In the genomic region with DNA sequence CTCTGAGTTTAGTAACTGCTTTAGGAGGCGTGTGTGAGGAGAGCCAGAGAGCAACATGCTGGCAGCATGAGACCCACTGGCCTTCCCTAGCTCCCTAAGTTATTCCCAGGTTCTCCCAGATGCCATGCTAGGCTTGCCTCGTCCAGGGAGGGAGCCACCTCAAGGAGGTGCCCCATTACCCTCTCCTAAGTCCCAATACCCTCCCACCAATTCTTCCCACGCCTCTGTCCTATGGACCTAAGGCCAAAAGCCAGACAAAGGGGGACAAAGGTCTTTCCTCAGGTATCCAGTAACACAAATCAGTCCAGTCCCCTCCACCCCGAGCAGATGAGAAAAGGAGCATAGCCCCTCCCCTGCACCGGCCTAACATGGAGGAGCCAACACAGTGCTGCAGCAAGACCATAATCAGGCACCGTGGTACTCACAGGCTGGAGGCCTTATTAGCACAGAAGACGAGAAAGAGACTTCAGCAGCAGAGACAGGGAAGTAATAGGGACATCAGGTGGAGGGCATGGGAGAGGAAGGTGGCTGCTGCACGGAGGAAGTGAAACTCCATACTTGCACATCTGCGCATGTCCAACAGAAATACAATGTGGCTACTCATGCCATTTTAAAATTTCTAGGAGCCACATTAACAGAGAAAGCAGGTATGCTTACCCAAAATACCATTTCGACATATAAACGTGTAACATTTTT, we compare ENCODE assay signal across 11 cellular contexts. TPM values are rescaled to one million over a fixed set of nuclear protein-coding genes. Genes with fewer than 3 reads are reported as not detected.
DNase-seq lines count a peak whose midpoint lies in the region; ATAC-seq, FAIRE-seq and TF ChIP-seq lines count a peak whose summit lies in the region.
"Had no signal": no experiment of that assay in that cellular context is flagged by ENCODE, and none has a peak within 500 bp of the region (broad histone marks: within the 10 kb centered on the region; RNA-seq: fewer than 3 reads in every experiment).

No MANE protein-coding gene starts in this region.

- no peaks in the 10 kb centered on the region for H3K27me3 ChIP-seq in astrocyte (ENCODE audit: insufficient read depth, low read length)
- no peaks in the 10 kb centered on the region for H3K27me3 ChIP-seq in vagina

- ATAC-seq in HG03442 (IDR thresholded peaks at IDR 0.05; ENCODE audit: unreplicated experiment) (peak; percentile 53), GM19023 (IDR thresholded peaks at IDR 0.05; ENCODE audit: unreplicated experiment) (no peak), GM21381 (IDR thresholded peaks at IDR 0.05; ENCODE audit: unreplicated experiment) (no peak)

- H3K4me1 ChIP-seq in astrocyte (ENCODE audit: insufficient read depth, low read length) (peaks cover 30% of the 10 kb centered on the region), vagina (peaks cover 100% of the 10 kb centered on the region)

- no peak for DNase-seq in activated naive CD4-positive, alpha-beta T cell treated with anti-CD3 and anti-CD28 coated beads for 36 hours
- DNase-seq in activated naive CD4-positive, alpha-beta T cell (lab: John Stamatoyannopoulos, UW): no peak
- no peak for DNase-seq in astrocyte (ENCODE audit: low read depth)
- DNase-seq in type B pancreatic cell (ENCODE audit: extremely low spot score, unreplicated experiment): no peak
- no peak for DNase-seq in vagina (ENCODE audit: extremely low spot score in 2 of 2)
- DNase-seq: NCI-H2107; stimulated activated CD4-positive, alpha-beta T cell treated with anti-CD3 and anti-CD28 coated beads, Interleukin-15, amount 100 ng/mL, for 24 hours had no signal

- TF ChIP-seq CTCF in astrocyte (IDR thresholded peaks at IDR 0.05; ENCODE audit: insufficient read depth, low read depth, low read length) (no peak), type B pancreatic cell (conservative IDR thresholded peaks at IDR 0.05) (no peak), vagina (IDR thresholded peaks at IDR 0.05) (no peak)

- CTCF ChIA-PET in activated naive CD4-positive, alpha-beta T cell treated with anti-CD3 and anti-CD28 coated beads for 36 hours (lab: Charles Lee): no interaction called here

- H3K27ac ChIP-seq in astrocyte (ENCODE audit: low read depth, low read length) (no peak overlapping the region), vagina (no peak overlapping the region)
- H3K27ac ChIP-seq: thoracic aorta had no signal

- H3K79me2 ChIP-seq in astrocyte (ENCODE audit: insufficient read depth, low read length): peaks cover 100% of the 10 kb centered on the region

- peaks cover 97% of the 10 kb centered on the region for H4K20me1 ChIP-seq in astrocyte (ENCODE audit: insufficient read depth, low read length)

- no peak overlapping the region for H3K4me3 ChIP-seq in astrocyte (ENCODE audit: insufficient read depth, low read depth, low read length)
- no peak overlapping the region for H3K4me3 ChIP-seq in vagina
- H3K4me3 ChIP-seq: thoracic aorta had no signal

- no peak overlapping the region for H3K4me3 Mint-ChIP-seq in activated naive CD4-positive, alpha-beta T cell treated with anti-CD3 and anti-CD28 coated beads for 36 hours
- H3K4me3 Mint-ChIP-seq in astrocyte (ENCODE audit: unreplicated experiment): no peak overlapping the region
- no peak overlapping the region for H3K4me3 Mint-ChIP-seq in type B pancreatic cell

- H3K9ac ChIP-seq in astrocyte (ENCODE audit: low read length): no peak overlapping the region

- H3K36me3 ChIP-seq in astrocyte (ENCODE audit: insufficient read depth, low read length) (no peaks in the 10 kb centered on the region), vagina (no peaks in the 10 kb centered on the region)
- H3K36me3 ChIP-seq: thoracic aorta had no signal

- peaks cover 96% of the 10 kb centered on the region for H3K4me1 Mint-ChIP-seq in activated naive CD4-positive, alpha-beta T cell treated with anti-CD3 and anti-CD28 coated beads for 36 hours (ENCODE audit: low read depth)
- H3K4me1 Mint-ChIP-seq in astrocyte (ENCODE audit: low read depth, unreplicated experiment): peaks cover 82% of the 10 kb centered on the region
- peaks cover 83% of the 10 kb centered on the region for H3K4me1 Mint-ChIP-seq in type B pancreatic cell (ENCODE audit: unreplicated experiment)

- H3K9me3 ChIP-seq in astrocyte (ENCODE audit: insufficient read depth, low read depth, low read length) (no peaks in the 10 kb centered on the region), vagina (no peaks in the 10 kb centered on the region)
- H3K9me3 ChIP-seq: thoracic aorta had no signal

- peak overlapping the region; percentile 27 for H3K27ac Mint-ChIP-seq in activated naive CD4-positive, alpha-beta T cell treated with anti-CD3 and anti-CD28 coated beads for 36 hours
- peak overlapping the region; percentile 23 for H3K27ac Mint-ChIP-seq in astrocyte (ENCODE audit: unreplicated experiment)
- peak overlapping the region; percentile 53 for H3K27ac Mint-ChIP-seq in type B pancreatic cell

- H3K27me3 Mint-ChIP-seq in activated naive CD4-positive, alpha-beta T cell treated with anti-CD3 and anti-CD28 coated beads for 36 hours (ENCODE audit: low read depth): no peaks in the 10 kb centered on the region
- H3K27me3 Mint-ChIP-seq in astrocyte (ENCODE audit: low read depth, unreplicated experiment) (no peaks in the 10 kb centered on the region), type B pancreatic cell (no peaks in the 10 kb centered on the region)

- H2AFZ ChIP-seq in astrocyte (ENCODE audit: low read depth, low read length): no peak overlapping the region

- no peak for TF ChIP-seq POLR2A in vagina (IDR thresholded peaks at IDR 0.05)

- H3K4me2 ChIP-seq in astrocyte (ENCODE audit: low read length): no peak overlapping the region

- no peaks in the 10 kb centered on the region for H3K9me3 Mint-ChIP-seq in activated naive CD4-positive, alpha-beta T cell treated with anti-CD3 and anti-CD28 coated beads for 36 hours
- H3K9me3 Mint-ChIP-seq in astrocyte (ENCODE audit: unreplicated experiment) (no peaks in the 10 kb centered on the region), type B pancreatic cell (no peaks in the 10 kb centered on the region)

- H3K36me3 Mint-ChIP-seq in activated naive CD4-positive, alpha-beta T cell treated with anti-CD3 and anti-CD28 coated beads for 36 hours (ENCODE audit: low read depth): no peaks in the 10 kb centered on the region
- H3K36me3 Mint-ChIP-seq in astrocyte (ENCODE audit: low read depth, unreplicated experiment) (peaks cover 3% of the 10 kb centered on the region), type B pancreatic cell (no peaks in the 10 kb centered on the region)

- intact Hi-C loops in activated naive CD4-positive, alpha-beta T cell treated with anti-CD3 and anti-CD28 coated beads for 36 hours (cut with micrococcal nuclease): no loop called here
- intact Hi-C loops in vagina (cut with DNase I): no loop called here

- FAIRE-seq in astrocyte (lab: Jason Lieb, UNC): no peak

RNA-seq across cellular contexts. Expression of gene BRD4, which starts 46.3 kb away (rescaled TPM):
- 100 to 1,000 TPM; 109 to 111 TPM for total RNA-seq in activated naive CD4-positive, alpha-beta T cell treated with anti-CD3 and anti-CD28 coated beads for 36 hours
- 116 and 128 TPM in 2 replicates for total RNA-seq in astrocyte
- 108 and 123 TPM in 2 replicates for total RNA-seq in type B pancreatic cell (ENCODE audit: low replicate concordance)
- 53.0 TPM for total RNA-seq in vagina

RNA-seq across cellular contexts. Expression of gene EPHX3, which starts 53.8 kb away (rescaled TPM):
- total RNA-seq in activated naive CD4-positive, alpha-beta T cell treated with anti-CD3 and anti-CD28 coated beads for 36 hours: not detected
- total RNA-seq in astrocyte: 0.54 and 0.87 TPM in 2 replicates
- total RNA-seq in type B pancreatic cell (ENCODE audit: low replicate concordance): 5.1 and 9.4 TPM in 2 replicates
- total RNA-seq in vagina: 14.0 TPM
